Comparison of ENCODE assay signal across 19 cellular contexts in the genomic region with DNA sequence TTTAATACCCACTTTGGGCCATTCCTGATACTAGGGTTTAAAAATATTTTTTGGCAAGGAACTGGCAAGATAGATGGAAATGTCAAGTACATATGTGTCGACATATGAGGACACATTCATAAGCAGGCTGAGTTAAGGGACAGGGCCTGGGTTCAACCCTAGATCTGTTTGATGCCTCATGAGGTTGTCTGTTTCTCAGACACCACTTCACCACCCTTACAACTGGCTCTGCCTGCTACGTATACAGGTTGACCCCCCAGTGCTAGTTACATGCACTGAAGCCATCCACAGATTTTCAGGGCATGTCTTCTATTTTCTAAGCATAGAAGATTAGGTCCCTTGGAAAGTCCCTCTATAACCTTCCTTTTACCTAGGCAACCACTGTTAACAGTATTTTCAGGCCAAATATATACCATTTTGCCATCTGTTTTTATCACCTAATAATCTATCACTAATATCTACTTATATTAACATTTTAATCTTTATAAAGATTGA.
DNase-seq lines count a peak whose midpoint lies in the region; ATAC-seq, FAIRE-seq and TF ChIP-seq lines count a peak whose summit lies in the region.
"Had no signal": no experiment of that assay in that cellular context is flagged by ENCODE, and none has a peak within 500 bp of the region (broad histone marks: within the 10 kb centered on the region; RNA-seq: fewer than 3 reads in every experiment).

No MANE protein-coding gene starts in this region.

- H3K4me2 ChIP-seq in BLaER1 = peak overlapping the region; percentile 35

- H3K4me1 Mint-ChIP-seq in central memory CD8-positive, alpha-beta T cell = peaks cover 27% of the 10 kb centered on the region
- peaks cover 34% of the 10 kb centered on the region for H3K4me1 Mint-ChIP-seq in activated T-helper 1 cell treated with anti-CD3 and anti-CD28 coated beads, Interleukin-12 subunit alpha, Interleukin-12 subunit beta, Interleukin-2, Interleukin-4 antibody, amounts not matched to agents 30 ng/mL and 10 ng/mL and 1 ng/mL, durations not matched to agents 14 hours and 24 hours and 36 hours (ENCODE audit: low read depth)
- H3K4me1 Mint-ChIP-seq in MCF 10A (ENCODE audit: insufficient read depth, unreplicated experiment) = peaks cover 5% of the 10 kb centered on the region

- peak overlapping the region; percentile 10 for H3K27ac Mint-ChIP-seq in central memory CD8-positive, alpha-beta T cell (ENCODE audit: low read depth)
- no peak overlapping the region for H3K27ac Mint-ChIP-seq in activated T-helper 1 cell treated with anti-CD3 and anti-CD28 coated beads, Interleukin-12 subunit alpha, Interleukin-12 subunit beta, Interleukin-2, Interleukin-4 antibody, amounts not matched to agents 30 ng/mL and 10 ng/mL and 1 ng/mL, durations not matched to agents 14 hours and 24 hours and 36 hours
- H3K27ac Mint-ChIP-seq in MCF 10A (ENCODE audit: low read depth, unreplicated experiment) = no peak overlapping the region

- FAIRE-seq in GM12891 (lab: Jason Lieb, UNC) = peak; percentile 66
- FAIRE-seq: K562 had no signal

- H3K9me3 Mint-ChIP-seq in central memory CD8-positive, alpha-beta T cell = no peaks in the 10 kb centered on the region
- no peaks in the 10 kb centered on the region for H3K9me3 Mint-ChIP-seq in activated T-helper 1 cell treated with anti-CD3 and anti-CD28 coated beads, Interleukin-12 subunit alpha, Interleukin-12 subunit beta, Interleukin-2, Interleukin-4 antibody, amounts not matched to agents 30 ng/mL and 10 ng/mL and 1 ng/mL, durations not matched to agents 14 hours and 24 hours and 36 hours
- H3K9me3 Mint-ChIP-seq in MCF 10A (ENCODE audit: unreplicated experiment) = no peaks in the 10 kb centered on the region

- CTCF ChIA-PET in MCF 10A (lab: Yijun Ruan, JAX) = no interaction called here

- DNase-seq in GM12891 (ENCODE audit: insufficient read length, low spot score) (no peak), MCF 10A (ENCODE audit: unreplicated experiment) (no peak)
- no peak for DNase-seq in central memory CD8-positive, alpha-beta T cell (ENCODE audit: low spot score in 2 of 2)
- no peak for DNase-seq in activated T-helper 1 cell treated with anti-CD3 and anti-CD28 coated beads, Interleukin-12 subunit alpha, Interleukin-12 subunit beta, Interleukin-2, Interleukin-4 antibody, amounts not matched to agents 30 ng/mL and 10 ng/mL and 1 ng/mL, durations not matched to agents 14 hours and 24 hours and 36 hours (ENCODE audit: low spot score)
- DNase-seq in activated CD4-positive, alpha-beta T cell treated with anti-CD3 and anti-CD28 coated beads, Interleukin-2, amount 50 U/mL, for 4 hours = no peak
- DNase-seq: COR-L47, GDM1, GM23248, HCEC 1CT, MV-4-11, NCI-H1417 treated with DMSO at 0.1 percent for 48 hours, NCI-H187 treated with DMSO at 0.1 percent for 48 hours, NCI-H345, NCI-H524 treated with DMSO at 0.1 percent for 48 hours, PC-3 had no signal

- no TSS peak for BruUV-seq in MCF 10A (replicated peaks; lab: Mats Ljungman, UMichigan)

- ATAC-seq in HG03432 (IDR thresholded peaks at IDR 0.05; ENCODE audit: unreplicated experiment) = peak; percentile 33
- ATAC-seq in central memory CD8-positive, alpha-beta T cell (replicated peaks; ENCODE audit: extremely low read depth, poor library complexity, severe bottlenecking) = no peak
- no peak for ATAC-seq in HG03457 (IDR thresholded peaks at IDR 0.05; ENCODE audit: unreplicated experiment)
- ATAC-seq: K562, PC-3 had no signal

- intact Hi-C loops in activated T-helper 1 cell treated with anti-CD3 and anti-CD28 coated beads, Interleukin-12 subunit alpha, Interleukin-12 subunit beta, Interleukin-2, Interleukin-4 antibody, amounts not matched to agents 30 ng/mL and 10 ng/mL and 1 ng/mL, durations not matched to agents 14 hours and 24 hours and 36 hours (cut with micrococcal nuclease) = loop anchor here (2.0 to 5.0 kb wide), 2 partner anchors 93 to 339 kb away; no protein-coding TSS in a partner anchor
- intact Hi-C loops in MCF 10A (cut with micrococcal nuclease) = no loop called here

- H3K27me3 ChIP-seq in BLaER1 = no peaks in the 10 kb centered on the region

- H3K27ac ChIP-seq in BLaER1 = no peak overlapping the region; the same call in 1 of the 2 replicates
- H3K27ac ChIP-seq: GM23248 had no signal

- POLR2A ChIA-PET in MCF 10A (lab: Yijun Ruan, JAX) = no interaction called here

- no peaks in the 10 kb centered on the region for H3K27me3 Mint-ChIP-seq in central memory CD8-positive, alpha-beta T cell
- peaks cover 14% of the 10 kb centered on the region for H3K27me3 Mint-ChIP-seq in activated T-helper 1 cell treated with anti-CD3 and anti-CD28 coated beads, Interleukin-12 subunit alpha, Interleukin-12 subunit beta, Interleukin-2, Interleukin-4 antibody, amounts not matched to agents 30 ng/mL and 10 ng/mL and 1 ng/mL, durations not matched to agents 14 hours and 24 hours and 36 hours (ENCODE audit: insufficient read depth)
- H3K27me3 Mint-ChIP-seq in MCF 10A (ENCODE audit: insufficient read depth, unreplicated experiment) = no peaks in the 10 kb centered on the region

- H3K36me3 ChIP-seq in BLaER1 = peaks cover 33% of the 10 kb centered on the region

- no peak for TF ChIP-seq POLR2A in GM12891 (IDR thresholded peaks at IDR 0.05; ENCODE audit: low read depth, low read length)

- H3K4me3 Mint-ChIP-seq in central memory CD8-positive, alpha-beta T cell = no peak overlapping the region
- H3K4me3 Mint-ChIP-seq in activated T-helper 1 cell treated with anti-CD3 and anti-CD28 coated beads, Interleukin-12 subunit alpha, Interleukin-12 subunit beta, Interleukin-2, Interleukin-4 antibody, amounts not matched to agents 30 ng/mL and 10 ng/mL and 1 ng/mL, durations not matched to agents 14 hours and 24 hours and 36 hours = no peak overlapping the region
- no peak overlapping the region for H3K4me3 Mint-ChIP-seq in MCF 10A (ENCODE audit: unreplicated experiment)

- H3K4me1 ChIP-seq in BLaER1 = peaks cover 36% of the 10 kb centered on the region

- no peaks in the 10 kb centered on the region for H3K9me3 ChIP-seq in BLaER1

- H3K36me3 Mint-ChIP-seq in central memory CD8-positive, alpha-beta T cell (ENCODE audit: insufficient read depth) = peaks cover 2% of the 10 kb centered on the region
- peaks cover 11% of the 10 kb centered on the region for H3K36me3 Mint-ChIP-seq in activated T-helper 1 cell treated with anti-CD3 and anti-CD28 coated beads, Interleukin-12 subunit alpha, Interleukin-12 subunit beta, Interleukin-2, Interleukin-4 antibody, amounts not matched to agents 30 ng/mL and 10 ng/mL and 1 ng/mL, durations not matched to agents 14 hours and 24 hours and 36 hours (ENCODE audit: low read depth)
- peaks cover 21% of the 10 kb centered on the region for H3K36me3 Mint-ChIP-seq in MCF 10A (ENCODE audit: insufficient read depth, unreplicated experiment)

- no peak for TF ChIP-seq CTCF in MCF 10A (IDR thresholded peaks at IDR 0.05; ENCODE audit: unreplicated experiment)

- no peaks in the 10 kb centered on the region for H4K20me1 ChIP-seq in BLaER1

- H3K4me3 ChIP-seq in BLaER1 = no peak overlapping the region
- H3K4me3 ChIP-seq: GM23248, K562 had no signal

- H3K9ac ChIP-seq in BLaER1 = no peak overlapping the region
- H3K9ac ChIP-seq: GM23248 had no signal

TF ChIP-seq in GM12891, 5 proteins besides CTCF, POLR2A, EP300 and RAD21:
- no peak for TF ChIP-seq TAF1 (IDR thresholded peaks at IDR 0.05; ENCODE audit: low read depth, low read length)
- TF ChIP-seq POLR2AphosphoS5 (IDR thresholded peaks at IDR 0.05; ENCODE audit: low read depth, low read length) = no peak
